Comparison of ENCODE assay signal across 8 cellular contexts in the genomic region with DNA sequence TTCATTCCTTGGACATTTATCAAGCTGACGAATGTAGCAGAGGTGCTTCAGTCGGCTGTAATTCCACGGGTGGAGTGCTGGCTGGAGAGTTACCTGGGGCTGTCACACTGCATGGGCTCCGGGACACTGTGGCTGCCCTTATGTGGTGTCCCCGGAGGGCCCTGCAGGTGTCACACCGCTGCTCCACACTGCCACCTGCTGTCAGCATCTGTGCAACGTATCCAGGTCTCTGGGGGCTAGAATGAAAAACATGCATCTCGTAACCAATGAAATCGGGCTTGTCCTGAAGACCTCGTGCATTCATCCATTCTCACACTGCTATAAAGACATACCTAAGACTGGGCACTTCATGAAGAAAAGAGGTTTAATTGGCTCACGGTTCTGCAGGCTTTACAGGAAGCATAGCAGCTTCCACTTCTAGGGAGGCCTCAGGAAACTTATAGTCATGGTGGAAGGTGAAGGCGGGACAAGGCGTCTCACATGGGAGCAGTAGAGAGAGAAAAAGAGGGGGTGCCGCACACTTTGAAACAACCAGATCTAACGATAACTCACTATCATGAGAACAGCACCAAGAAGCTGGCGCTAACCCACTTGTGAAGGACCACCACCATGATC. TPM values are rescaled to one million over a fixed set of nuclear protein-coding genes. Genes with fewer than 3 reads are reported as not detected.
A peak's percentile ranks its signal among the peaks of the same experiment; 100 is the strongest.
DNase-seq lines count a peak whose midpoint lies in the region; ATAC-seq and TF ChIP-seq lines count a peak whose summit lies in the region.

No MANE protein-coding gene starts in this region.

- no peaks in the 10 kb centered on the region for H3K79me1 ChIP-seq in neuronal stem cell (ENCODE audit: low read depth, low read length)

- peak overlapping the region in 3 of 10 experiments; percentile 11 to 30 (median 12); a peak in 4 of 20 replicates for H3K4me3 ChIP-seq in BLaER1 treated with 17β-estradiol and CSF1 and Interleukin-3, amounts not matched to agents 10 nM and 100 nM
- H3K4me3 ChIP-seq in HAP-1 (no peak overlapping the region), OCI-LY1 (ENCODE audit: low read depth, low read length, poor library complexity, severe bottlenecking) (no peak overlapping the region), fibroblast of mammary gland (ENCODE audit: control insufficient read depth, low read depth, low read length) (no peak overlapping the region), neuronal stem cell (ENCODE audit: low read length in 2 of 2) (no peak overlapping the region), suprapubic skin (no peak overlapping the region)

- peaks cover 0 to 15% (median 0%) of the 10 kb centered on the region in 11 experiments; a peak in 6 of 22 replicates for H3K27me3 ChIP-seq in BLaER1 treated with 17β-estradiol and CSF1 and Interleukin-3, amounts not matched to agents 10 nM and 100 nM
- H3K27me3 ChIP-seq in HAP-1 (ENCODE audit: low read depth), result no peaks in the 10 kb centered on the region
- H3K27me3 ChIP-seq in OCI-LY1 (ENCODE audit: insufficient read depth, low read length), result no peaks in the 10 kb centered on the region; the same call in 1 of the 2 replicates
- H3K27me3 ChIP-seq in neuronal stem cell (ENCODE audit: control insufficient read depth in 3 of 3, insufficient read depth in 3 of 3, low read depth in 1 of 3, low read length in 3 of 3), result peaks cover 0 to 12% (median 0%) of the 10 kb centered on the region in 3 experiments
- H3K27me3 ChIP-seq in suprapubic skin, result peaks cover 32% of the 10 kb centered on the region

- no peak for ATAC-seq in HG03342 (IDR thresholded peaks at IDR 0.05; ENCODE audit: unreplicated experiment)

- TF ChIP-seq CTCF in OCI-LY1 (IDR thresholded peaks at IDR 0.05; ENCODE audit: low read length), result peak; percentile 78
- TF ChIP-seq CTCF in fibroblast of mammary gland (conservative IDR thresholded peaks at IDR 0.05; ENCODE audit: control insufficient read depth, insufficient read depth, low read depth, low read length), result peak; percentile 82
- peak; percentile 64 to 78 for TF ChIP-seq CTCF in suprapubic skin (IDR thresholded peaks at IDR 0.05)

- TF ChIP-seq POLR2A in suprapubic skin (IDR thresholded peaks at IDR 0.05), result no peak

- H3K18ac ChIP-seq in neuronal stem cell (ENCODE audit: low read length), result no peak overlapping the region

- peak overlapping the region in 1 of 11 experiments; percentile 42; a peak in 2 of 22 replicates for H3K27ac ChIP-seq in BLaER1 treated with 17β-estradiol and CSF1 and Interleukin-3, amounts not matched to agents 10 nM and 100 nM
- no peak overlapping the region for H3K27ac ChIP-seq in OCI-LY1 (ENCODE audit: low read depth, low read length, poor library complexity, severe bottlenecking)
- H3K27ac ChIP-seq in neuronal stem cell (replicated peaks; ENCODE audit: low read length), result no peak overlapping the region
- H3K27ac ChIP-seq in suprapubic skin, result no peak overlapping the region

- H2AFZ ChIP-seq in OCI-LY1 (ENCODE audit: low read length), result no peak overlapping the region
- H2AFZ ChIP-seq in neuronal stem cell (ENCODE audit: low read length), result no peak overlapping the region

- peaks cover 0 to 7% (median 0%) of the 10 kb centered on the region in 11 experiments; a peak in 4 of 22 replicates for H4K20me1 ChIP-seq in BLaER1 treated with 17β-estradiol and CSF1 and Interleukin-3, amounts not matched to agents 10 nM and 100 nM
- H4K20me1 ChIP-seq in OCI-LY1 (ENCODE audit: insufficient read depth, low read length), result no peaks in the 10 kb centered on the region

- no peak overlapping the region for H4K91ac ChIP-seq in neuronal stem cell (ENCODE audit: low read depth, low read length, poor library complexity)

- H3F3A ChIP-seq in OCI-LY1 (ENCODE audit: insufficient read depth, low read length), result no peaks in the 10 kb centered on the region

- no peaks in the 10 kb centered on the region for H3K36me3 ChIP-seq in BLaER1 treated with 17β-estradiol and CSF1 and Interleukin-3, amounts not matched to agents 10 nM and 100 nM
- no peaks in the 10 kb centered on the region for H3K36me3 ChIP-seq in HAP-1 (replicated peaks)
- H3K36me3 ChIP-seq in OCI-LY1 (ENCODE audit: insufficient read depth, low read length), result no peaks in the 10 kb centered on the region; the same call in 1 of the 2 replicates
- H3K36me3 ChIP-seq in neuronal stem cell (replicated peaks in 1 of 2; ENCODE audit: control insufficient read depth in 2 of 2, insufficient read depth in 2 of 2, low read length in 2 of 2), result no peaks in the 10 kb centered on the region
- no peaks in the 10 kb centered on the region for H3K36me3 ChIP-seq in suprapubic skin

- H2BK120ac ChIP-seq in neuronal stem cell (ENCODE audit: low read depth, low read length), result no peak overlapping the region

- H3K9me2 ChIP-seq in OCI-LY1 (ENCODE audit: low read depth, low read length), result no peaks in the 10 kb centered on the region

- no peaks in the 10 kb centered on the region for H3K79me2 ChIP-seq in OCI-LY1 (ENCODE audit: insufficient read depth, low read length)

- no CpG with 5 or more reads among the region's 16 CpGs for WGBS in neuronal stem cell (ENCODE audit: extremely low coverage in 2 of 2, insufficient read length in 2 of 2, insufficient replicate concordance in 1 of 2), 2 donors
- 37% methylated on average over 14 of the region's 16 CpGs for WGBS in suprapubic skin

- no peak for TF ChIP-seq EP300 in suprapubic skin (IDR thresholded peaks at IDR 0.05)

- peaks cover 0 to 22% (median 1%) of the 10 kb centered on the region in 11 experiments; a peak in 11 of 22 replicates for H3K9me3 ChIP-seq in BLaER1 treated with 17β-estradiol and CSF1 and Interleukin-3, amounts not matched to agents 10 nM and 100 nM (replicated peaks in 1 of 11)
- no peaks in the 10 kb centered on the region for H3K9me3 ChIP-seq in HAP-1
- no peaks in the 10 kb centered on the region for H3K9me3 ChIP-seq in OCI-LY1 (ENCODE audit: low read length)
- H3K9me3 ChIP-seq in neuronal stem cell (replicated peaks in 1 of 2; ENCODE audit: control insufficient read depth in 2 of 2, insufficient read depth in 1 of 2, low read depth in 1 of 2, low read length in 2 of 2), result peaks cover 0 to 3% of the 10 kb centered on the region in 2 donors
- no peaks in the 10 kb centered on the region for H3K9me3 ChIP-seq in suprapubic skin

- no peak overlapping the region for H2BK5ac ChIP-seq in neuronal stem cell (ENCODE audit: low read length)

- in situ Hi-C loops in HAP-1 (cut with MboI; ENCODE audit: low sequenced_read_pairs), result no loop called here

- H3K4ac ChIP-seq in neuronal stem cell (ENCODE audit: low read length), result no peak overlapping the region

- no peak overlapping the region for H3K23ac ChIP-seq in neuronal stem cell (ENCODE audit: low read depth, low read length, poor library complexity)

- H2BK12ac ChIP-seq in neuronal stem cell (ENCODE audit: low read length), result no peak overlapping the region

- peak; percentile 42 to 87 for DNase-seq in HAP-1 (ENCODE audit: low spot score in 2 of 2)
- peak; percentile 76 for DNase-seq in activated T-cell treated with anti-CD3 and anti-CD28 coated beads for 48 hours (ENCODE audit: low read depth)
- peak; percentile 44 for DNase-seq in fibroblast of mammary gland (ENCODE audit: low read depth)
- peak; percentile 57 for DNase-seq in neuronal stem cell (ENCODE audit: low spot score)
- peak; percentile 70 to 79 for DNase-seq in suprapubic skin (ENCODE audit: low spot score in 2 of 2)

- peak overlapping the region; percentile 58 to 95 (median 80) for H3K4me2 ChIP-seq in BLaER1 treated with 17β-estradiol and CSF1 and Interleukin-3, amounts not matched to agents 10 nM and 100 nM
- no peak overlapping the region for H3K4me2 ChIP-seq in OCI-LY1 (ENCODE audit: low read length)
- H3K4me2 ChIP-seq in neuronal stem cell (ENCODE audit: insufficient read depth, low read length, poor library complexity, severe bottlenecking), result no peak overlapping the region

- no peak overlapping the region for H2BK15ac ChIP-seq in neuronal stem cell (ENCODE audit: low read length)

- H3K9ac ChIP-seq in BLaER1 treated with 17β-estradiol and CSF1 and Interleukin-3, amounts not matched to agents 10 nM and 100 nM, result peak overlapping the region in 3 of 11 experiments; percentile 1 to 55 (median 36); a peak in 2 of 22 replicates
- H3K9ac ChIP-seq in OCI-LY1 (ENCODE audit: low read length), result no peak overlapping the region
- H3K9ac ChIP-seq in neuronal stem cell (ENCODE audit: low read depth, low read length, poor library complexity), result no peak overlapping the region

- peaks cover 8 to 67% (median 39%) of the 10 kb centered on the region in 10 experiments; a peak in 19 of 20 replicates for H3K4me1 ChIP-seq in BLaER1 treated with 17β-estradiol and CSF1 and Interleukin-3, amounts not matched to agents 10 nM and 100 nM
- H3K4me1 ChIP-seq in HAP-1, result no peaks in the 10 kb centered on the region
- H3K4me1 ChIP-seq in OCI-LY1 (ENCODE audit: insufficient read depth, low read length, severe bottlenecking), result no peaks in the 10 kb centered on the region
- no peaks in the 10 kb centered on the region for H3K4me1 ChIP-seq in neuronal stem cell (ENCODE audit: control insufficient read depth in 2 of 2, insufficient read depth in 1 of 2, low read depth in 1 of 2, low read length in 2 of 2)
- H3K4me1 ChIP-seq in suprapubic skin, result peaks cover 7% of the 10 kb centered on the region

- H3K14ac ChIP-seq in neuronal stem cell (ENCODE audit: low read length), result no peak overlapping the region

- H4K8ac ChIP-seq in neuronal stem cell (ENCODE audit: low read depth, low read length), result no peak overlapping the region

- H2AK5ac ChIP-seq in neuronal stem cell (ENCODE audit: low read depth, low read length), result no peak overlapping the region

RNA-seq across cellular contexts. Expression of gene PCBP3, which starts 46.7 kb away (rescaled TPM):
- polyA plus RNA-seq in neuronal stem cell (2013, experiment 1 of 2), result 6.9 TPM
- polyA plus RNA-seq in neuronal stem cell (2013, experiment 2 of 2), result 6.2 TPM
- 1 to 10 TPM in 3 of 4 donors, under 1 TPM in 1; 0.97 to 7.3 (median 2.7) TPM for total RNA-seq in suprapubic skin

RNA-seq across cellular contexts. Expression of gene SLC19A1, which starts 54.6 kb away (rescaled TPM):
- 16.6 TPM for polyA plus RNA-seq in neuronal stem cell (2013, experiment 1 of 2)
- polyA plus RNA-seq in neuronal stem cell (2013, experiment 2 of 2), result 16.2 TPM
- total RNA-seq in suprapubic skin, result 1 to 10 TPM; 7.0 to 9.8 (median 7.9) TPM

Comparison
In these comparisons a context has a peak if more than half of its experiments do, and no peak if none do; other contexts are left out.
1. H3K4me2 ChIP-seq: peak in BLaER1 treated with 17β-estradiol and CSF1 and Interleukin-3, amounts not matched to agents 10 nM and 100 nM (11 of 11); none in OCI-LY1 (single experiment) and neuronal stem cell (single experiment).
2. Peak in every context shown above with its lines, with median percentiles within 50 percentile points of each other: DNase-seq and CTCF ChIP-seq.